ENCODE assay signal across 12 cellular contexts in genomic region chrX:10741003-10741402, GRCh38.
"Had no signal": no experiment of that assay in that cellular context is flagged by ENCODE, and none has a peak within 500 bp of the region (broad histone marks: within the 10 kb centered on the region; RNA-seq: fewer than 3 reads in every experiment).

No MANE protein-coding gene starts in this region.

- H3K36me3 Mint-ChIP-seq: activated naive CD4-positive, alpha-beta T cell treated with anti-CD3 and anti-CD28 coated beads, Interleukin-2, amount 10 ng/mL, durations not matched to agents 7 days and 5 days; stimulated activated effector memory CD8-positive, alpha-beta T cell treated with anti-CD3 and anti-CD28 coated beads, Interleukin-12 subunit alpha, Interleukin-12 subunit beta, amount 100 ng/mL, for 72 hours had no signal

- DNase-seq: activated CD4-positive, alpha-beta memory T cell treated with anti-CD3 and anti-CD28 coated beads, Interleukin-2, amount 10 ng/mL, durations not matched to agents 7 days and 5 days; activated naive CD4-positive, alpha-beta T cell treated with anti-CD3 and anti-CD28 coated beads, Interleukin-2, amount 10 ng/mL, durations not matched to agents 7 days and 5 days; activated T-cell treated with anti-CD3 and anti-CD28 coated beads, Interleukin-2, amount 50 U/mL, for 24 hours; colonic mucosa; mesendoderm; T-helper 1 cell; T1000 had no signal

- H3K9me3 Mint-ChIP-seq: activated CD4-positive, alpha-beta memory T cell treated with anti-CD3 and anti-CD28 coated beads, Interleukin-2, amount 10 ng/mL, durations not matched to agents 7 days and 5 days; activated naive CD4-positive, alpha-beta T cell treated with anti-CD3 and anti-CD28 coated beads, Interleukin-2, amount 10 ng/mL, durations not matched to agents 7 days and 5 days had no signal

- H3K79me2 ChIP-seq: parathyroid adenoma had no signal

- H3K27ac Mint-ChIP-seq: activated CD4-positive, alpha-beta memory T cell treated with anti-CD3 and anti-CD28 coated beads, Interleukin-2, amount 10 ng/mL, durations not matched to agents 7 days and 5 days; activated naive CD4-positive, alpha-beta T cell treated with anti-CD3 and anti-CD28 coated beads, Interleukin-2, amount 10 ng/mL, durations not matched to agents 7 days and 5 days; activated T-cell treated with anti-CD3 and anti-CD28 coated beads, Interleukin-2, amount 50 U/mL, for 24 hours; stimulated activated effector memory CD8-positive, alpha-beta T cell treated with anti-CD3 and anti-CD28 coated beads, Interleukin-12 subunit alpha, Interleukin-12 subunit beta, amount 100 ng/mL, for 72 hours had no signal

- H3K9me3 ChIP-seq: colonic mucosa, esophagus muscularis mucosa, thoracic aorta had no signal

- H3K4me3 ChIP-seq: cardiac muscle cell, colonic mucosa, esophagus muscularis mucosa, thoracic aorta had no signal

- H3K27ac ChIP-seq: cardiac muscle cell, colonic mucosa, esophagus muscularis mucosa, parathyroid adenoma, thoracic aorta had no signal

- H3K9ac ChIP-seq: parathyroid adenoma had no signal

- H3K36me3 ChIP-seq: cardiac muscle cell, colonic mucosa, esophagus muscularis mucosa, thoracic aorta had no signal

- H3K4me1 ChIP-seq: colonic mucosa, esophagus muscularis mucosa had no signal

- H3K4me3 Mint-ChIP-seq: activated CD4-positive, alpha-beta memory T cell treated with anti-CD3 and anti-CD28 coated beads, Interleukin-2, amount 10 ng/mL, durations not matched to agents 7 days and 5 days; activated naive CD4-positive, alpha-beta T cell treated with anti-CD3 and anti-CD28 coated beads, Interleukin-2, amount 10 ng/mL, durations not matched to agents 7 days and 5 days; activated T-cell treated with anti-CD3 and anti-CD28 coated beads, Interleukin-2, amount 50 U/mL, for 24 hours; stimulated activated effector memory CD8-positive, alpha-beta T cell treated with anti-CD3 and anti-CD28 coated beads, Interleukin-12 subunit alpha, Interleukin-12 subunit beta, amount 100 ng/mL, for 72 hours had no signal

- H2AFZ ChIP-seq: parathyroid adenoma had no signal

- H3K27me3 ChIP-seq: cardiac muscle cell, colonic mucosa, esophagus muscularis mucosa had no signal

- H3K4me1 Mint-ChIP-seq: activated CD4-positive, alpha-beta memory T cell treated with anti-CD3 and anti-CD28 coated beads, Interleukin-2, amount 10 ng/mL, durations not matched to agents 7 days and 5 days; activated naive CD4-positive, alpha-beta T cell treated with anti-CD3 and anti-CD28 coated beads, Interleukin-2, amount 10 ng/mL, durations not matched to agents 7 days and 5 days; stimulated activated effector memory CD8-positive, alpha-beta T cell treated with anti-CD3 and anti-CD28 coated beads, Interleukin-12 subunit alpha, Interleukin-12 subunit beta, amount 100 ng/mL, for 72 hours had no signal

- H3K27me3 Mint-ChIP-seq: activated CD4-positive, alpha-beta memory T cell treated with anti-CD3 and anti-CD28 coated beads, Interleukin-2, amount 10 ng/mL, durations not matched to agents 7 days and 5 days; activated naive CD4-positive, alpha-beta T cell treated with anti-CD3 and anti-CD28 coated beads, Interleukin-2, amount 10 ng/mL, durations not matched to agents 7 days and 5 days had no signal
